In genomic region chr18:46715062-46715461, GRCh38 we compare ENCODE assay signal across 1 cellular context.
TF ChIP-seq lines count a peak whose summit lies in the region.

No MANE protein-coding gene starts in this region.

TF ChIP-seq in GM23338, 12 proteins besides CTCF, POLR2A, EP300 and RAD21 (continued from another document):
- no peak for TF ChIP-seq ZNF462 (CRISPR knock-in tag; IDR thresholded peaks at IDR 0.05)
- TF ChIP-seq STAT1 (IDR thresholded peaks at IDR 0.05; ENCODE audit: unreplicated experiment), result no peak
TF ChIP-seq in GM23338: peak in this region for 0.
